In the genomic region with DNA sequence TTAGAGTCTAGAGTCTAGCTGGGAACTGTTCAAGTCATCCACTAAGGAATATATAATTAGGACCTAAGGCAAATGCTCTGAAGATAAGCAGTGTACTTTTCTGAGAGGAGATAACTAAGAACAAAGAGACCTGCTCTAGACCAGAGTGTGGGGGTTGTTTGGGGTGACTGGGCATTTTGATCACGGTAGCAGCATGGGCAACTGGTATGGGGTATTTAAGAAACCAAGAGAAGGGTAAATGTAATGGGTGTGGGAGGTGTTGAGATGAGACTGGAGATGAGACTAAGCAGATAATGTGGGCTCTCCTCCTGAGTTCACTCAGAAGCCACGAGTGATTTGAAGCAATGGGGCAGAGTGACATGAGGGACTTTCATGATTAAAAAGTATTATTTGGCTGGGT, we compare ENCODE assay signal across 23 cellular contexts.
"Had no signal": no experiment of that assay in that cellular context is flagged by ENCODE, and none has a peak within 500 bp of the region (broad histone marks: within the 10 kb centered on the region; RNA-seq: fewer than 3 reads in every experiment).

No MANE protein-coding gene starts in this region.

- DNase-seq: cortex of kidney; dorsolateral prefrontal cortex; effector CD8-positive, alpha-beta T cell; gastrocnemius medialis; heart right ventricle; hypothalamus; left cardiac atrium; left ventricle myocardium inferior; lower lobe of right lung; midbrain; occipital lobe; pancreas; right cardiac atrium; stimulated activated CD4-positive, alpha-beta T cell treated with anti-CD3 and anti-CD28 coated beads, Interleukin-4, amount 100 ng/mL, for 24 hours; stimulated activated naive B cell treated with anti-CD40 and anti-IgM and Interleukin-4, amounts not matched to agents 10 μg/mL and 1 μg/mL and 100 μg/mL, for 72 hours; thyroid gland had no signal

- H3K4me3 ChIP-seq: dorsolateral prefrontal cortex, esophagus muscularis mucosa, gastrocnemius medialis, heart right ventricle, left ventricle myocardium inferior, lower lobe of right lung, pancreas, smooth muscle cell, suprapubic skin, thyroid gland had no signal

- H3K9me3 Mint-ChIP-seq: memory B cell; natural killer cell treated with Interleukin-12 subunit alpha and Interleukin-12 subunit beta and Interleukin-15 and Interleukin-18, amount 100 ng/mL, for 72 hours had no signal

- ATAC-seq: gastrocnemius medialis; heart right ventricle; left cardiac atrium; lower lobe of right lung; natural killer cell treated with Interleukin-12 subunit alpha and Interleukin-12 subunit beta and Interleukin-15 and Interleukin-18, amount 100 ng/mL, for 72 hours; pancreas; right cardiac atrium; stimulated activated naive B cell treated with anti-CD40 and anti-IgM and Interleukin-4, amounts not matched to agents 10 μg/mL and 1 μg/mL and 100 μg/mL, for 72 hours had no signal

- H3K4me1 Mint-ChIP-seq: memory B cell; stimulated activated naive B cell treated with anti-CD40 and anti-IgM and Interleukin-4, amounts not matched to agents 10 μg/mL and 1 μg/mL and 100 μg/mL, for 72 hours had no signal

- H3K36me3 Mint-ChIP-seq: memory B cell; natural killer cell treated with Interleukin-12 subunit alpha and Interleukin-12 subunit beta and Interleukin-15 and Interleukin-18, amount 100 ng/mL, for 72 hours; stimulated activated naive B cell treated with anti-CD40 and anti-IgM and Interleukin-4, amounts not matched to agents 10 μg/mL and 1 μg/mL and 100 μg/mL, for 72 hours; type B pancreatic cell had no signal

- H3K4me1 ChIP-seq: esophagus muscularis mucosa, gastrocnemius medialis, heart right ventricle, left ventricle myocardium inferior, lower lobe of right lung, pancreas, suprapubic skin had no signal

- H3K4me3 Mint-ChIP-seq: memory B cell; natural killer cell treated with Interleukin-12 subunit alpha and Interleukin-12 subunit beta and Interleukin-15 and Interleukin-18, amount 100 ng/mL, for 72 hours; stimulated activated naive B cell treated with anti-CD40 and anti-IgM and Interleukin-4, amounts not matched to agents 10 μg/mL and 1 μg/mL and 100 μg/mL, for 72 hours; type B pancreatic cell had no signal

- H3K27ac Mint-ChIP-seq: memory B cell; natural killer cell treated with Interleukin-12 subunit alpha and Interleukin-12 subunit beta and Interleukin-15 and Interleukin-18, amount 100 ng/mL, for 72 hours; progenitor cell of endocrine pancreas; stimulated activated naive B cell treated with anti-CD40 and anti-IgM and Interleukin-4, amounts not matched to agents 10 μg/mL and 1 μg/mL and 100 μg/mL, for 72 hours; type B pancreatic cell had no signal

- H3K9me3 ChIP-seq: esophagus muscularis mucosa, gastrocnemius medialis, left ventricle myocardium inferior, lower lobe of right lung, pancreas, suprapubic skin, thyroid gland had no signal

- H3K36me3 ChIP-seq: esophagus muscularis mucosa, gastrocnemius medialis, heart right ventricle, left ventricle myocardium inferior, lower lobe of right lung, pancreas, suprapubic skin, thyroid gland had no signal

- H3K27me3 Mint-ChIP-seq: memory B cell, progenitor cell of endocrine pancreas had no signal

- H3K27ac ChIP-seq: dorsolateral prefrontal cortex, esophagus muscularis mucosa, gastrocnemius medialis, heart right ventricle, left ventricle myocardium inferior, lower lobe of right lung, pancreas, suprapubic skin, thyroid gland had no signal
